ENCODE assay signal across 1 cellular context in the genomic region with DNA sequence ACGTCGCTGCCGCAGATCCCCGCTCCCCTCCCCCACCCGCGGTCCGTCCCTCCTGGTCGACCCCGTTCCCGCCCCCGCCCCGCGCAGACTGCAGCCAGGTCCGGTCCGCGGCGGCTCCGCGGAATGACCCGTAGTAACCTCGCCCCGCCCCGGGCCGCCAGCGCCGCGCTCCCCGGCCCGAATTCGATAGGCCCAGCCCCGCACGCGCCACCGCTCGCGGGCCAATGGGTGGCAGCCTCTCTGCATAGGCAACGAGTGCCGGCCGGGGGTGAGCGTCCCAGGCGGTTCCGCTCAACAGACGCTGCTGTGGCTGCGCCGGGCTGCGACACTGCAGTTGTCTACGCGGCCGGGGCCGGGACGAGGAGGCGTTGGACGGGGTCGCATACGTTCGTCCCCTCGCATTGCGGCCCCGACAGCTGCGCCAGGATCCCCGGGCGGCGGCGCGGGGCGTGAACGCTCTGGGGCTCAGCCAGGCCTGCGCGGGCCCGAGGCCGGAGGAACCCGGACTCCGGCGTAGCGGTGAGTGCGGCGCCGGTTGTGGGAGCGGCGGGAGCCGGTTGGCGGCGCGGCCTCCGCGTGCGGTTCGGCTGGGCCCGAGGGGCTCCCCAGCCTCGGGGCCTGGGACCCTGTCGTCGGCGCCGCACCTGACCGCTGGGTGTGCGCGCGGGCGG.
TF ChIP-seq lines count a peak whose summit lies in the region.

A gene (plus strand): TSS at position 297 of the 671 bp plus-strand sequence. CDS start 47,737 bp downstream, outside the sequence.

TF ChIP-seq in HEK293, 187 proteins besides CTCF, POLR2A, EP300 and RAD21 (continued from another document):
- TF ChIP-seq ZBTB1 (tag by site-specific recombination; IDR thresholded peaks at IDR 0.05) (no peak), EGR2 (tag by site-specific recombination; IDR thresholded peaks at IDR 0.05; ENCODE audit: low read depth) (peak; percentile 16; the same call in 1 of the 2 replicates), BCL11B (tag by site-specific recombination; IDR thresholded peaks at IDR 0.05; ENCODE audit: low read depth) (no peak), ZNF155 (tag by site-specific recombination; IDR thresholded peaks at IDR 0.05) (no peak), ZIC2 (tag by site-specific recombination; IDR thresholded peaks at IDR 0.05) (peak; percentile 46), TRIM28 (IDR thresholded peaks at IDR 0.05; ENCODE audit: borderline replicate concordance, low read length) (no peak), ZNF664 (tag by site-specific recombination; IDR thresholded peaks at IDR 0.05) (no peak)
- TF ChIP-seq, protein P1, sequence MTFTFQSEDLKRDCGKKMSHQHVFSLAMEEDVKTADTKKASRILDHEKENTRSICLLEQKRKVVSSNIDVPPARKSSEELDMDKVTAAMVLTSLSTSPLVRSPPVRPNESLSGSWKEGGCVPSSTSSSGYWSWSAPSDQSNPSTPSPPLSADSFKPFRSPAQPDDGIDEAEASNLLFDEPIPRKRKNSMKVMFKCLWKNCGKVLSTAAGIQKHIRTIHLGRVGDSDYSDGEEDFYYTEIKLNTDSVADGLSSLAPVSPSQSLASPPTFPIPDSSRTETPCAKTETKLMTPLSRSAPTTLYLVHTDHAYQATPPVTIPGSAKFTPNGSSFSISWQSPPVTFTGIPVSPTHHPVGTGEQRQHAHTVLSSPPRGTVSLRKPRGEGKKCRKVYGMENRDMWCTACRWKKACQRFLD (tag by site-specific recombination; IDR thresholded peaks at IDR 0.05): no peak
- TF ChIP-seq, protein P2, sequence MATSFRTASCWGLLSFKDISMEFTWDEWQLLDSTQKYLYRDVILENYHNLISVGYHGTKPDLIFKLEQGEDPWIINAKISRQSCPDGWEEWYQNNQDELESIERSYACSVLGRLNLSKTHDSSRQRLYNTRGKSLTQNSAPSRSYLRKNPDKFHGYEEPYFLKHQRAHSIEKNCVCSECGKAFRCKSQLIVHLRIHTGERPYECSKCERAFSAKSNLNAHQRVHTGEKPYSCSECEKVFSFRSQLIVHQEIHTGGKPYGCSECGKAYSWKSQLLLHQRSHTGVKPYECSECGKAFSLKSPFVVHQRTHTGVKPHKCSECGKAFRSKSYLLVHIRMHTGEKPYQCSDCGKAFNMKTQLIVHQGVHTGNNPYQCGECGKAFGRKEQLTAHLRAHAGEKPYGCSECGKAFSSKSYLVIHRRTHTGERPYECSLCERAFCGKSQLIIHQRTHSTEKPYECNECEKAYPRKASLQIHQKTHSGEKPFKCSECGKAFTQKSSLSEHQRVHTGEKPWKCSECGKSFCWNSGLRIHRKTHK (tag by site-specific recombination; IDR thresholded peaks at IDR 0.05): no peak
- TF ChIP-seq, protein P3, sequence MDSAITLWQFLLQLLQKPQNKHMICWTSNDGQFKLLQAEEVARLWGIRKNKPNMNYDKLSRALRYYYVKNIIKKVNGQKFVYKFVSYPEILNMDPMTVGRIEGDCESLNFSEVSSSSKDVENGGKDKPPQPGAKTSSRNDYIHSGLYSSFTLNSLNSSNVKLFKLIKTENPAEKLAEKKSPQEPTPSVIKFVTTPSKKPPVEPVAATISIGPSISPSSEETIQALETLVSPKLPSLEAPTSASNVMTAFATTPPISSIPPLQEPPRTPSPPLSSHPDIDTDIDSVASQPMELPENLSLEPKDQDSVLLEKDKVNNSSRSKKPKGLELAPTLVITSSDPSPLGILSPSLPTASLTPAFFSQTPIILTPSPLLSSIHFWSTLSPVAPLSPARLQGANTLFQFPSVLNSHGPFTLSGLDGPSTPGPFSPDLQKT (IDR thresholded peaks at IDR 0.05; ENCODE audit: borderline replicate concordance, low read depth, low read length): no peak
- TF ChIP-seq, protein P4, sequence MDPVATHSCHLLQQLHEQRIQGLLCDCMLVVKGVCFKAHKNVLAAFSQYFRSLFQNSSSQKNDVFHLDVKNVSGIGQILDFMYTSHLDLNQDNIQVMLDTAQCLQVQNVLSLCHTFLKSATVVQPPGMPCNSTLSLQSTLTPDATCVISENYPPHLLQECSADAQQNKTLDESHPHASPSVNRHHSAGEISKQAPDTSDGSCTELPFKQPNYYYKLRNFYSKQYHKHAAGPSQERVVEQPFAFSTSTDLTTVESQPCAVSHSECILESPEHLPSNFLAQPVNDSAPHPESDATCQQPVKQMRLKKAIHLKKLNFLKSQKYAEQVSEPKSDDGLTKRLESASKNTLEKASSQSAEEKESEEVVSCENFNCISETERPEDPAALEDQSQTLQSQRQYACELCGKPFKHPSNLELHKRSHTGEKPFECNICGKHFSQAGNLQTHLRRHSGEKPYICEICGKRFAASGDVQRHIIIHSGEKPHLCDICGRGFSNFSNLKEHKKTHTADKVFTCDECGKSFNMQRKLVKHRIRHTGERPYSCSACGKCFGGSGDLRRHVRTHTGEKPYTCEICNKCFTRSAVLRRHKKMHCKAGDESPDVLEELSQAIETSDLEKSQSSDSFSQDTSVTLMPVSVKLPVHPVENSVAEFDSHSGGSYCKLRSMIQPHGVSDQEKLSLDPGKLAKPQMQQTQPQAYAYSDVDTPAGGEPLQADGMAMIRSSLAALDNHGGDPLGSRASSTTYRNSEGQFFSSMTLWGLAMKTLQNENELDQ (tag by site-specific recombination; IDR thresholded peaks at IDR 0.05; ENCODE audit: low read depth): no peak
- TF ChIP-seq, protein P5, sequence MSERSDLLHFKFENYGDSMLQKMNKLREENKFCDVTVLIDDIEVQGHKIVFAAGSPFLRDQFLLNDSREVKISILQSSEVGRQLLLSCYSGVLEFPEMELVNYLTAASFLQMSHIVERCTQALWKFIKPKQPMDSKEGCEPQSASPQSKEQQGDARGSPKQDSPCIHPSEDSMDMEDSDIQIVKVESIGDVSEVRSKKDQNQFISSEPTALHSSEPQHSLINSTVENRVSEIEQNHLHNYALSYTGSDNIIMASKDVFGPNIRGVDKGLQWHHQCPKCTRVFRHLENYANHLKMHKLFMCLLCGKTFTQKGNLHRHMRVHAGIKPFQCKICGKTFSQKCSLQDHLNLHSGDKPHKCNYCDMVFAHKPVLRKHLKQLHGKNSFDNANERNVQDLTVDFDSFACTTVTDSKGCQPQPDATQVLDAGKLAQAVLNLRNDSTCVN (tag by site-specific recombination; optimal IDR thresholded peaks at IDR 0.05): peak; percentile 89
TF ChIP-seq in HEK293: peak in this region for 24.
